ENCODE assay signal across 10 cellular contexts in the genomic region with DNA sequence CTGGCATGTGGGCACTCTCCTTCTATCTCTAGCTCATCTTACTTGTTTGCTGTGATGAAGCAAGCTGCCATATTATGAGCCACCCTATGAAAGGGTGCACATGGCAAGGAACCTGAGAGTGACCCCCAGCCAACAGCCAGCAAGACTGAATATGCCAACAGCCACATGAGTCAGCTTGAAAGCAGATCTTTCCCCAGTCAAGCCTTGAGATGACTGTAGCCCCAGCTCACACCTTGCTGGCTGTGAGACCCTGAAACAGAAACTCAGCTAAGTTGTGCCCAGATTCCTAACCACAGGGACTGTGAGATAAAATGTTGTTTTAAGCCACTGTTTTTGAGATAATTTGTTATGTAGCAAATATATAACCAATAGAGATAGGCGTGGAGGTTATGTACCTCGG. TPM values are rescaled to one million over a fixed set of nuclear protein-coding genes. Genes with fewer than 3 reads are reported as not detected.
DNase-seq lines count a peak whose midpoint lies in the region; ATAC-seq, FAIRE-seq and TF ChIP-seq lines count a peak whose summit lies in the region.
"Had no signal": no experiment of that assay in that cellular context is flagged by ENCODE, and none has a peak within 500 bp of the region (broad histone marks: within the 10 kb centered on the region; RNA-seq: fewer than 3 reads in every experiment).

No MANE protein-coding gene starts in this region.

- DNase-seq in GM19239 (ENCODE audit: insufficient read length, low spot score) = no peak
- DNase-seq in activated CD4-positive, alpha-beta memory T cell treated with anti-CD3 and anti-CD28 coated beads, Interleukin-2, amount 10 ng/mL, durations not matched to agents 7 days and 5 days = peak; percentile 25
- peak; percentile 34 to 36 for DNase-seq in stimulated activated CD4-positive, alpha-beta T cell treated with anti-CD3 and anti-CD28 coated beads, Interleukin-2, amount 100 ng/mL, for 24 hours
- DNase-seq in dermis blood vessel endothelial cell = no peak
- DNase-seq in GM20000 (ENCODE audit: low spot score) = no peak
- DNase-seq in neuronal stem cell (ENCODE audit: low spot score) = no peak
- DNase-seq: midbrain had no signal

- no peak overlapping the region for H3K4ac ChIP-seq in neuronal stem cell (ENCODE audit: low read length)

- no peaks in the 10 kb centered on the region for H3K9me3 Mint-ChIP-seq in activated CD4-positive, alpha-beta memory T cell treated with anti-CD3 and anti-CD28 coated beads, Interleukin-2, amount 10 ng/mL, durations not matched to agents 7 days and 5 days

- H3K27me3 ChIP-seq in neuronal stem cell (ENCODE audit: control insufficient read depth in 3 of 3, insufficient read depth in 3 of 3, low read depth in 1 of 3, low read length in 3 of 3) = no peaks in the 10 kb centered on the region

- FAIRE-seq in GM19239 (lab: Jason Lieb, UNC) = peak; percentile 74
- FAIRE-seq: endothelial cell of umbilical vein had no signal

- no peak overlapping the region for H3K18ac ChIP-seq in neuronal stem cell (ENCODE audit: low read length)

- no peak overlapping the region for H3K27ac ChIP-seq in neuronal stem cell (replicated peaks; ENCODE audit: low read length)
- H3K27ac ChIP-seq: VCaP had no signal

- no peak overlapping the region for H2AK5ac ChIP-seq in neuronal stem cell (ENCODE audit: low read depth, low read length)

- no peak overlapping the region for H2BK120ac ChIP-seq in neuronal stem cell (ENCODE audit: low read depth, low read length)

- H2BK15ac ChIP-seq in neuronal stem cell (ENCODE audit: low read length) = no peak overlapping the region

- no peak overlapping the region for H3K23ac ChIP-seq in neuronal stem cell (ENCODE audit: low read depth, low read length, poor library complexity)

- no peak overlapping the region for H2BK5ac ChIP-seq in neuronal stem cell (ENCODE audit: low read length)

- no peaks in the 10 kb centered on the region for H3K9me3 ChIP-seq in neuronal stem cell (replicated peaks in 1 of 2; ENCODE audit: control insufficient read depth in 2 of 2, insufficient read depth in 1 of 2, low read depth in 1 of 2, low read length in 2 of 2)

- no peaks in the 10 kb centered on the region for H3K4me1 ChIP-seq in neuronal stem cell (ENCODE audit: control insufficient read depth in 2 of 2, insufficient read depth in 1 of 2, low read depth in 1 of 2, low read length in 2 of 2)

- no CpG with 5 or more reads among the region's 2 CpGs for WGBS in neuronal stem cell (ENCODE audit: extremely low coverage in 2 of 2, insufficient read length in 2 of 2, insufficient replicate concordance in 1 of 2), 2 donors

- no peak overlapping the region for H2AFZ ChIP-seq in neuronal stem cell (ENCODE audit: low read length)

- no peak overlapping the region for H3K4me3 Mint-ChIP-seq in activated CD4-positive, alpha-beta memory T cell treated with anti-CD3 and anti-CD28 coated beads, Interleukin-2, amount 10 ng/mL, durations not matched to agents 7 days and 5 days

- H3K4me3 ChIP-seq in neuronal stem cell (ENCODE audit: low read length in 2 of 2) = no peak overlapping the region

- no peaks in the 10 kb centered on the region for H3K27me3 Mint-ChIP-seq in activated CD4-positive, alpha-beta memory T cell treated with anti-CD3 and anti-CD28 coated beads, Interleukin-2, amount 10 ng/mL, durations not matched to agents 7 days and 5 days

- peaks cover 4 to 9% of the 10 kb centered on the region in 2 donors for H3K36me3 ChIP-seq in neuronal stem cell (replicated peaks in 1 of 2; ENCODE audit: control insufficient read depth in 2 of 2, insufficient read depth in 2 of 2, low read length in 2 of 2)

- no peak overlapping the region for H2BK12ac ChIP-seq in neuronal stem cell (ENCODE audit: low read length)

- no peak overlapping the region for H4K91ac ChIP-seq in neuronal stem cell (ENCODE audit: low read depth, low read length, poor library complexity)

- peak; percentile 93 for ATAC-seq in HG02759 (IDR thresholded peaks at IDR 0.05; ENCODE audit: unreplicated experiment)

- no peak overlapping the region for H4K8ac ChIP-seq in neuronal stem cell (ENCODE audit: low read depth, low read length)

- no peak overlapping the region for H3K9ac ChIP-seq in neuronal stem cell (ENCODE audit: low read depth, low read length, poor library complexity)

- CTCF ChIA-PET in activated CD4-positive, alpha-beta memory T cell treated with anti-CD3 and anti-CD28 coated beads, Interleukin-2, amount 10 ng/mL, durations not matched to agents 7 days and 5 days (lab: Charles Lee) = interaction anchor here (0.6 to 0.9 kb wide), 2 partner anchors 24 to 122 kb away, joined by 3 read pairs; no protein-coding TSS in a partner anchor

- no peak overlapping the region for H3K27ac Mint-ChIP-seq in activated CD4-positive, alpha-beta memory T cell treated with anti-CD3 and anti-CD28 coated beads, Interleukin-2, amount 10 ng/mL, durations not matched to agents 7 days and 5 days

- no peaks in the 10 kb centered on the region for H3K36me3 Mint-ChIP-seq in activated CD4-positive, alpha-beta memory T cell treated with anti-CD3 and anti-CD28 coated beads, Interleukin-2, amount 10 ng/mL, durations not matched to agents 7 days and 5 days (ENCODE audit: low read depth)

- TF ChIP-seq CTCF in GM20000 (IDR thresholded peaks at IDR 0.05; ENCODE audit: extremely low read depth, missing control alignments) = no peak

- no peaks in the 10 kb centered on the region for H3K79me1 ChIP-seq in neuronal stem cell (ENCODE audit: low read depth, low read length)

- H3K4me1 Mint-ChIP-seq in activated CD4-positive, alpha-beta memory T cell treated with anti-CD3 and anti-CD28 coated beads, Interleukin-2, amount 10 ng/mL, durations not matched to agents 7 days and 5 days = peaks cover 15% of the 10 kb centered on the region

- no peak overlapping the region for H3K14ac ChIP-seq in neuronal stem cell (ENCODE audit: low read length)

- H3K4me2 ChIP-seq in neuronal stem cell (ENCODE audit: insufficient read depth, low read length, poor library complexity, severe bottlenecking) = no peak overlapping the region

- POLR2A ChIA-PET in activated CD4-positive, alpha-beta memory T cell treated with anti-CD3 and anti-CD28 coated beads, Interleukin-2, amount 10 ng/mL, durations not matched to agents 7 days and 5 days (lab: Charles Lee) = no interaction called here

RNA-seq across cellular contexts. Expression of gene KDM5C, which starts 36.2 kb away (rescaled TPM):
- total RNA-seq in activated CD4-positive, alpha-beta memory T cell treated with anti-CD3 and anti-CD28 coated beads, Interleukin-2, amount 10 ng/mL, durations not matched to agents 7 days and 5 days = 10 to 100 TPM; 95.5 to 99.9 TPM
- 122 and 175 TPM in 2 replicates for total RNA-seq in dermis blood vessel endothelial cell
- polyA plus RNA-seq in neuronal stem cell (2013, experiment 1 of 2) = 28.9 TPM
- polyA plus RNA-seq in neuronal stem cell (2013, experiment 2 of 2) = 27.2 TPM

Comparison
In these comparisons a context has a peak if more than half of its experiments do, and no peak if none do; other contexts are left out.
1. DNase-seq: peak in activated CD4-positive, alpha-beta memory T cell treated with anti-CD3 and anti-CD28 coated beads, Interleukin-2, amount 10 ng/mL, durations not matched to agents 7 days and 5 days (single experiment) and stimulated activated CD4-positive, alpha-beta T cell treated with anti-CD3 and anti-CD28 coated beads, Interleukin-2, amount 100 ng/mL, for 24 hours (2 of 2); none in GM19239 (single experiment), dermis blood vessel endothelial cell (single experiment), GM20000 (single experiment) and neuronal stem cell (single experiment).